ENCODE assay signal across 1 cellular context in the genomic region with DNA sequence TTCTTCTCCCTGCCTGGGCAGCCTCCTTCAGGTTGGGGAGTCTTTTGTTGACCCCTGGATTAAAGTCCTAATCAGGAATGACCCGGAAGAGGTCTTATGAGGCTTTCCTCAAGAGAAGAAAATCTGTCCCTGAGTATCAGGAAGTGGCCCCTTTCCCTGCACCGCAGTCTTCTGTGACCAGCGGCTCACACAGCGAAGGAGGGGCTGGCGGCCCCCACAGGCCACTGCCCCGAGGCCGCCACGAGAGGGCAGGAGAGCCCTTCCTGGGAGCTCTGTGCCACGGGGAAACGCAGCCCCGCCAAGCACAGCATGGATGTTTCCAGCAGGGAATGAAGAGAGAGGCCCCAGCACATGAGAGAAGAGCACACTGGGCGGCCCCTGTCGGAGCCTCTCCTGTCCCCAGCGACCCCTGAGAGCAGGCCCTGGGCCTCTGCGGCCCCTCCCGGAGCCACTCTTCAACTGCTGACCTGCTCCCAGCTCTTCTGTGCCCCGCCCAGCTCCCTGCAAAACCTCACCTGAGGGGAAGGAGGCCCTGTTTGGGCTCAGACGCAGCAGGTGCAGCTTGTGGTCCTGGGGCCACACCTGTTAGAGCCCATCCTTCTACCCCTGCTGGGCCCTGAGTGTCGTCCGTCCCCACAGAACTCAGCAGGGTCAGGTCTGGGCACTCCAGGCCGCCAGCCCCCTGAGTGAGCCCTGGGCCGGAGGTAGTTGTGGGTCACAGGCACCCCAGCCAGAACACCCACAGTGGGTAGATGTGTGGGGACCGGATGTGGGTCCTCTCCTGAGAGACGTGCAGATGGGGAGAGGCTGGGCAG.
TF ChIP-seq lines count a peak whose summit lies in the region.

No MANE protein-coding gene starts in this region.

TF ChIP-seq in HepG2, 621 proteins besides CTCF, POLR2A, EP300 and RAD21 (continued from another document and continues in another):
- no peak for TF ChIP-seq RORA (CRISPR knock-in tag; IDR thresholded peaks at IDR 0.05)
- TF ChIP-seq, protein P1, sequence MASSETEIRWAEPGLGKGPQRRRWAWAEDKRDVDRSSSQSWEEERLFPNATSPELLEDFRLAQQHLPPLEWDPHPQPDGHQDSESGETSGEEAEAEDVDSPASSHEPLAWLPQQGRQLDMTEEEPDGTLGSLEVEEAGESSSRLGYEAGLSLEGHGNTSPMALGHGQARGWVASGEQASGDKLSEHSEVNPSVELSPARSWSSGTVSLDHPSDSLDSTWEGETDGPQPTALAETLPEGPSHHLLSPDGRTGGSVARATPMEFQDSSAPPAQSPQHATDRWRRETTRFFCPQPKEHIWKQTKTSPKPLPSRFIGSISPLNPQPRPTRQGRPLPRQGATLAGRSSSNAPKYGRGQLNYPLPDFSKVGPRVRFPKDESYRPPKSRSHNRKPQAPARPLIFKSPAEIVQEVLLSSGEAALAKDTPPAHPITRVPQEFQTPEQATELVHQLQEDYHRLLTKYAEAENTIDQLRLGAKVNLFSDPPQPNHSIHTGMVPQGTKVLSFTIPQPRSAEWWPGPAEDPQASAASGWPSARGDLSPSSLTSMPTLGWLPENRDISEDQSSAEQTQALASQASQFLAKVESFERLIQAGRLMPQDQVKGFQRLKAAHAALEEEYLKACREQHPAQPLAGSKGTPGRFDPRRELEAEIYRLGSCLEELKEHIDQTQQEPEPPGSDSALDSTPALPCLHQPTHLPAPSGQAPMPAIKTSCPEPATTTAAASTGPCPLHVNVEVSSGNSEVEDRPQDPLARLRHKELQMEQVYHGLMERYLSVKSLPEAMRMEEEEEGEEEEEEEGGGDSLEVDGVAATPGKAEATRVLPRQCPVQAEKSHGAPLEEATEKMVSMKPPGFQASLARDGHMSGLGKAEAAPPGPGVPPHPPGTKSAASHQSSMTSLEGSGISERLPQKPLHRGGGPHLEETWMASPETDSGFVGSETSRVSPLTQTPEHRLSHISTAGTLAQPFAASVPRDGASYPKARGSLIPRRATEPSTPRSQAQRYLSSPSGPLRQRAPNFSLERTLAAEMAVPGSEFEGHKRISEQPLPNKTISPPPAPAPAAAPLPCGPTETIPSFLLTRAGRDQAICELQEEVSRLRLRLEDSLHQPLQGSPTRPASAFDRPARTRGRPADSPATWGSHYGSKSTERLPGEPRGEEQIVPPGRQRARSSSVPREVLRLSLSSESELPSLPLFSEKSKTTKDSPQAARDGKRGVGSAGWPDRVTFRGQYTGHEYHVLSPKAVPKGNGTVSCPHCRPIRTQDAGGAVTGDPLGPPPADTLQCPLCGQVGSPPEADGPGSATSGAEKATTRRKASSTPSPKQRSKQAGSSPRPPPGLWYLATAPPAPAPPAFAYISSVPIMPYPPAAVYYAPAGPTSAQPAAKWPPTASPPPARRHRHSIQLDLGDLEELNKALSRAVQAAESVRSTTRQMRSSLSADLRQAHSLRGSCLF (CRISPR knock-in tag; IDR thresholded peaks at IDR 0.05; ENCODE audit: borderline replicate concordance), result no peak
- TF ChIP-seq SMARCC2 (IDR thresholded peaks at IDR 0.05), result no peak
- TF ChIP-seq NR2C2 (CRISPR knock-in tag; IDR thresholded peaks at IDR 0.05; ENCODE audit: borderline replicate concordance), result peak; percentile 83
- TF ChIP-seq, protein P2, sequence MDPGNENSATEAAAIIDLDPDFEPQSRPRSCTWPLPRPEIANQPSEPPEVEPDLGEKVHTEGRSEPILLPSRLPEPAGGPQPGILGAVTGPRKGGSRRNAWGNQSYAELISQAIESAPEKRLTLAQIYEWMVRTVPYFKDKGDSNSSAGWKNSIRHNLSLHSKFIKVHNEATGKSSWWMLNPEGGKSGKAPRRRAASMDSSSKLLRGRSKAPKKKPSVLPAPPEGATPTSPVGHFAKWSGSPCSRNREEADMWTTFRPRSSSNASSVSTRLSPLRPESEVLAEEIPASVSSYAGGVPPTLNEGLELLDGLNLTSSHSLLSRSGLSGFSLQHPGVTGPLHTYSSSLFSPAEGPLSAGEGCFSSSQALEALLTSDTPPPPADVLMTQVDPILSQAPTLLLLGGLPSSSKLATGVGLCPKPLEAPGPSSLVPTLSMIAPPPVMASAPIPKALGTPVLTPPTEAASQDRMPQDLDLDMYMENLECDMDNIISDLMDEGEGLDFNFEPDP (CRISPR knock-in tag; conservative IDR thresholded peaks at IDR 0.05), result no peak
- TF ChIP-seq ZNF549 (CRISPR knock-in tag; IDR thresholded peaks at IDR 0.05), result no peak
- TF ChIP-seq GATAD1 (CRISPR knock-in tag; IDR thresholded peaks at IDR 0.05), result peak; percentile 49; the same call in 1 of the 2 replicates
- TF ChIP-seq, protein P3, sequence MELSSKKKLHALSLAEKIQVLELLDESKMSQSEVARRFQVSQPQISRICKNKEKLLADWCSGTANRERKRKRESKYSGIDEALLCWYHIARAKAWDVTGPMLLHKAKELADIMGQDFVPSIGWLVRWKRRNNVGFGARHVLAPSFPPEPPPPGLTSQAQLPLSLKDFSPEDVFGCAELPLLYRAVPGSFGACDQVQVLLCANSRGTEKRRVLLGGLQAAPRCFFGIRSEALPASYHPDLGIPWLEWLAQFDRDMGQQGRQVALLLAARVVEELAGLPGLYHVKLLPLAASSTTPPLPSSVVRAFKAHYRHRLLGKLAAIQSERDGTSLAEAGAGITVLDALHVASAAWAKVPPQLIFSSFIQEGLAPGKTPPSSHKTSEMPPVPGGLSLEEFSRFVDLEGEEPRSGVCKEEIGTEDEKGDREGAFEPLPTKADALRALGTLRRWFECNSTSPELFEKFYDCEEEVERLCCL (CRISPR knock-in tag; IDR thresholded peaks at IDR 0.05; ENCODE audit: borderline replicate concordance), result no peak
- TF ChIP-seq, protein P4, sequence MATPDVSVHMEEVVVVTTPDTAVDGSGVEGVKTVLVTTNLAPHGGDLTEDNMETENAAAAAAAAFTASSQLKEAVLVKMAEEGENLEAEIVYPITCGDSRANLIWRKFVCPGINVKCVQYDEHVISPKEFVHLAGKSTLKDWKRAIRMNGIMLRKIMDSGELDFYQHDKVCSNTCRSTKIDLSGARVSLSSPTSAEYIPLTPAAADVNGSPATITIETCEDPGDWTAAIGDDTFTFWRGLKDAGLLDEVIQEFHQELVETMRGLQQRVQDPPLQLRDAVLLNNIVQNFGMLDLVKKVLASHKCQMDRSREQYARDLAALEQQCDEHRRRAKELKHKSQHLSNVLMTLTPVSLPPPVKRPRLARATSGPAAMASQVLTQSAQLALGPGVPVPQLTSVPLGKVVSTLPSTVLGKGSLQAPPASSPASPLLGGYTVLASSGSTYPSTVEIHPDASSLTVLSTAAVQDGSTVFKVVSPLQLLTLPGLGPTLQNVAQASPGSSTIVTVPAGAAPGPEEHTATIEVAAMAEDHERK (CRISPR knock-in tag; IDR thresholded peaks at IDR 0.05; ENCODE audit: low read depth), result no peak
- no peak for TF ChIP-seq ZNF570 (CRISPR knock-in tag; IDR thresholded peaks at IDR 0.05; ENCODE audit: borderline replicate concordance)
- TF ChIP-seq HNRNPK (IDR thresholded peaks at IDR 0.05; ENCODE audit: low read depth, low read length, poor library complexity, severe bottlenecking), result no peak
- TF ChIP-seq ZMYM4 (CRISPR knock-in tag; IDR thresholded peaks at IDR 0.05), result peak; percentile 76
- no peak for TF ChIP-seq ZFYVE20 (CRISPR knock-in tag; IDR thresholded peaks at IDR 0.05; ENCODE audit: borderline replicate concordance, low read depth)
- TF ChIP-seq, protein P5, sequence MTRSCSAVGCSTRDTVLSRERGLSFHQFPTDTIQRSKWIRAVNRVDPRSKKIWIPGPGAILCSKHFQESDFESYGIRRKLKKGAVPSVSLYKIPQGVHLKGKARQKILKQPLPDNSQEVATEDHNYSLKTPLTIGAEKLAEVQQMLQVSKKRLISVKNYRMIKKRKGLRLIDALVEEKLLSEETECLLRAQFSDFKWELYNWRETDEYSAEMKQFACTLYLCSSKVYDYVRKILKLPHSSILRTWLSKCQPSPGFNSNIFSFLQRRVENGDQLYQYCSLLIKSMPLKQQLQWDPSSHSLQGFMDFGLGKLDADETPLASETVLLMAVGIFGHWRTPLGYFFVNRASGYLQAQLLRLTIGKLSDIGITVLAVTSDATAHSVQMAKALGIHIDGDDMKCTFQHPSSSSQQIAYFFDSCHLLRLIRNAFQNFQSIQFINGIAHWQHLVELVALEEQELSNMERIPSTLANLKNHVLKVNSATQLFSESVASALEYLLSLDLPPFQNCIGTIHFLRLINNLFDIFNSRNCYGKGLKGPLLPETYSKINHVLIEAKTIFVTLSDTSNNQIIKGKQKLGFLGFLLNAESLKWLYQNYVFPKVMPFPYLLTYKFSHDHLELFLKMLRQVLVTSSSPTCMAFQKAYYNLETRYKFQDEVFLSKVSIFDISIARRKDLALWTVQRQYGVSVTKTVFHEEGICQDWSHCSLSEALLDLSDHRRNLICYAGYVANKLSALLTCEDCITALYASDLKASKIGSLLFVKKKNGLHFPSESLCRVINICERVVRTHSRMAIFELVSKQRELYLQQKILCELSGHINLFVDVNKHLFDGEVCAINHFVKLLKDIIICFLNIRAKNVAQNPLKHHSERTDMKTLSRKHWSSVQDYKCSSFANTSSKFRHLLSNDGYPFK (CRISPR knock-in tag; IDR thresholded peaks at IDR 0.05; ENCODE audit: borderline replicate concordance), result peak; percentile 71; the same call in 1 of the 2 replicates
- TF ChIP-seq, protein P6, sequence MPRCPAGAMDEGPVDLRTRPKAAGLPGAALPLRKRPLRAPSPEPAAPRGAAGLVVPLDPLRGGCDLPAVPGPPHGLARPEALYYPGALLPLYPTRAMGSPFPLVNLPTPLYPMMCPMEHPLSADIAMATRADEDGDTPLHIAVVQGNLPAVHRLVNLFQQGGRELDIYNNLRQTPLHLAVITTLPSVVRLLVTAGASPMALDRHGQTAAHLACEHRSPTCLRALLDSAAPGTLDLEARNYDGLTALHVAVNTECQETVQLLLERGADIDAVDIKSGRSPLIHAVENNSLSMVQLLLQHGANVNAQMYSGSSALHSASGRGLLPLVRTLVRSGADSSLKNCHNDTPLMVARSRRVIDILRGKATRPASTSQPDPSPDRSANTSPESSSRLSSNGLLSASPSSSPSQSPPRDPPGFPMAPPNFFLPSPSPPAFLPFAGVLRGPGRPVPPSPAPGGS (CRISPR knock-in tag; IDR thresholded peaks at IDR 0.05), result peak; percentile 47; the same call in 1 of the 2 replicates
- no peak for TF ChIP-seq LCORL (IDR thresholded peaks at IDR 0.05)
- TF ChIP-seq LCORL (CRISPR knock-in tag; IDR thresholded peaks at IDR 0.05), result peak; percentile 93
- TF ChIP-seq SOX6 (IDR thresholded peaks at IDR 0.05), result no peak
- TF ChIP-seq SOX6 (CRISPR knock-in tag; IDR thresholded peaks at IDR 0.05), result peak; percentile 55
- no peak for TF ChIP-seq CREB1 (IDR thresholded peaks at IDR 0.05)
- no peak for TF ChIP-seq CREB1 (CRISPR knock-in tag; IDR thresholded peaks at IDR 0.05)
- TF ChIP-seq, protein P7, sequence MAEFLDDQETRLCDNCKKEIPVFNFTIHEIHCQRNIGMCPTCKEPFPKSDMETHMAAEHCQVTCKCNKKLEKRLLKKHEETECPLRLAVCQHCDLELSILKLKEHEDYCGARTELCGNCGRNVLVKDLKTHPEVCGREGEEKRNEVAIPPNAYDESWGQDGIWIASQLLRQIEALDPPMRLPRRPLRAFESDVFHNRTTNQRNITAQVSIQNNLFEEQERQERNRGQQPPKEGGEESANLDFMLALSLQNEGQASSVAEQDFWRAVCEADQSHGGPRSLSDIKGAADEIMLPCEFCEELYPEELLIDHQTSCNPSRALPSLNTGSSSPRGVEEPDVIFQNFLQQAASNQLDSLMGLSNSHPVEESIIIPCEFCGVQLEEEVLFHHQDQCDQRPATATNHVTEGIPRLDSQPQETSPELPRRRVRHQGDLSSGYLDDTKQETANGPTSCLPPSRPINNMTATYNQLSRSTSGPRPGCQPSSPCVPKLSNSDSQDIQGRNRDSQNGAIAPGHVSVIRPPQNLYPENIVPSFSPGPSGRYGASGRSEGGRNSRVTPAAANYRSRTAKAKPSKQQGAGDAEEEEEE (CRISPR knock-in tag; IDR thresholded peaks at IDR 0.05; ENCODE audit: borderline replicate concordance), result no peak
- no peak for TF ChIP-seq ZNF431 (CRISPR knock-in tag; IDR thresholded peaks at IDR 0.05; ENCODE audit: borderline replicate concordance, low read depth)
- no peak for TF ChIP-seq CBFB (CRISPR knock-in tag; IDR thresholded peaks at IDR 0.05)
- no peak for TF ChIP-seq ZNF460 (CRISPR knock-in tag; IDR thresholded peaks at IDR 0.05; ENCODE audit: borderline replicate concordance)
- TF ChIP-seq TMF1 (CRISPR knock-in tag; IDR thresholded peaks at IDR 0.05; ENCODE audit: low read depth), result no peak
- no peak for TF ChIP-seq MLLT10 (CRISPR knock-in tag; IDR thresholded peaks at IDR 0.05)
- TF ChIP-seq HNRNPH1 (optimal IDR thresholded peaks at IDR 0.05; ENCODE audit: low read depth, low read length), result no peak
- TF ChIP-seq, protein P8, sequence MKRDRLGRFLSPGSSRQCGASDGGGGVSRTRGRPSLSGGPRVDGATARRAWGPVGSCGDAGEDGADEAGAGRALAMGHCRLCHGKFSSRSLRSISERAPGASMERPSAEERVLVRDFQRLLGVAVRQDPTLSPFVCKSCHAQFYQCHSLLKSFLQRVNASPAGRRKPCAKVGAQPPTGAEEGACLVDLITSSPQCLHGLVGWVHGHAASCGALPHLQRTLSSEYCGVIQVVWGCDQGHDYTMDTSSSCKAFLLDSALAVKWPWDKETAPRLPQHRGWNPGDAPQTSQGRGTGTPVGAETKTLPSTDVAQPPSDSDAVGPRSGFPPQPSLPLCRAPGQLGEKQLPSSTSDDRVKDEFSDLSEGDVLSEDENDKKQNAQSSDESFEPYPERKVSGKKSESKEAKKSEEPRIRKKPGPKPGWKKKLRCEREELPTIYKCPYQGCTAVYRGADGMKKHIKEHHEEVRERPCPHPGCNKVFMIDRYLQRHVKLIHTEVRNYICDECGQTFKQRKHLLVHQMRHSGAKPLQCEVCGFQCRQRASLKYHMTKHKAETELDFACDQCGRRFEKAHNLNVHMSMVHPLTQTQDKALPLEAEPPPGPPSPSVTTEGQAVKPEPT (CRISPR knock-in tag; IDR thresholded peaks at IDR 0.05; ENCODE audit: low read depth), result no peak
- TF ChIP-seq, protein P9, sequence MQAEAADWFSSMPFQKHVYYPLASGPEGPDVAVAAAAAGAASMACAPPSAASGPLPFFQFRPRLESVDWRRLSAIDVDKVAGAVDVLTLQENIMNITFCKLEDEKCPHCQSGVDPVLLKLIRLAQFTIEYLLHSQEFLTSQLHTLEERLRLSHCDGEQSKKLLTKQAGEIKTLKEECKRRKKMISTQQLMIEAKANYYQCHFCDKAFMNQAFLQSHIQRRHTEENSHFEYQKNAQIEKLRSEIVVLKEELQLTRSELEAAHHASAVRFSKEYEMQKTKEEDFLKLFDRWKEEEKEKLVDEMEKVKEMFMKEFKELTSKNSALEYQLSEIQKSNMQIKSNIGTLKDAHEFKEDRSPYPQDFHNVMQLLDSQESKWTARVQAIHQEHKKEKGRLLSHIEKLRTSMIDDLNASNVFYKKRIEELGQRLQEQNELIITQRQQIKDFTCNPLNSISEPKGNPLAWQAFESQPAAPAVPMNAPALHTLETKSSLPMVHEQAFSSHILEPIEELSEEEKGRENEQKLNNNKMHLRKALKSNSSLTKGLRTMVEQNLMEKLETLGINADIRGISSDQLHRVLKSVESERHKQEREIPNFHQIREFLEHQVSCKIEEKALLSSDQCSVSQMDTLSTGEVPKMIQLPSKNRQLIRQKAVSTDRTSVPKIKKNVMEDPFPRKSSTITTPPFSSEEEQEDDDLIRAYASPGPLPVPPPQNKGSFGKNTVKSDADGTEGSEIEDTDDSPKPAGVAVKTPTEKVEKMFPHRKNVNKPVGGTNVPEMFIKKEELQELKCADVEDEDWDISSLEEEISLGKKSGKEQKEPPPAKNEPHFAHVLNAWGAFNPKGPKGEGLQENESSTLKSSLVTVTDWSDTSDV (CRISPR knock-in tag; IDR thresholded peaks at IDR 0.05), result 0 out of 2 replicates have a peak, but pooled peaks have one; percentile 65
